In the genomic region with DNA sequence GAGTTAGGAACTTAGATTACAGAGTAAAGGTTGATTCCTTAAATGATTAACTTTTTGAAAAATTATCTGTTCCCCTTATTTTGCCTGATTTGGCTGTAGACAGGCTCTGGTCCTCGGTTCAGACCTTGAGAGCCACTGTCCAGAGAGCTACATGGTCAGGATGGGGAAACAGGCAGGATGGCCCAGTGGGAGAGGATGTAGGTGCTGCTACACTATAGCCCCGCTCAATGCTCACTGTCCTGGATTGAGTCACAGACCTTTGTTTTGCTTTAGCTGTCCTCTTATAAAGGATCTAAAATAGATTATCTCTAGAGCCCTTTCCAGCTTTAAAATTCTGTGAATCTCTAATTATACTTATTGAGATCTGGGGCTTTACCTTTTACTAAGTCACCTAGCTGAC, we compare ENCODE assay signal across 8 cellular contexts. TPM values are rescaled to one million over a fixed set of nuclear protein-coding genes. Genes with fewer than 3 reads are reported as not detected.
DNase-seq lines count a peak whose midpoint lies in the region; ATAC-seq, FAIRE-seq and TF ChIP-seq lines count a peak whose summit lies in the region.

No MANE protein-coding gene starts in this region.

- H3K4me3 ChIP-seq in Karpas-422 (ENCODE audit: low read length), result peak overlapping the region; percentile 89
- H3K4me3 ChIP-seq in coronary artery, result peak overlapping the region; percentile 78

- H4K20me1 ChIP-seq in Karpas-422 (ENCODE audit: insufficient read depth, low read depth, low read length), result no peaks in the 10 kb centered on the region

- H3K9ac ChIP-seq in Karpas-422 (ENCODE audit: low read length), result peak overlapping the region; percentile 81

- H3K4me2 ChIP-seq in Karpas-422 (ENCODE audit: low read depth, low read length, poor library complexity, severe bottlenecking), result peak overlapping the region; percentile 95

- peaks cover 41% of the 10 kb centered on the region for H3K79me2 ChIP-seq in Karpas-422 (ENCODE audit: low read length)

- POLR2A ChIA-PET in naive thymus-derived CD8-positive, alpha-beta T cell (lab: Charles Lee), result interaction anchor here (1.0 to 2.9 kb wide), 4 partner anchors 81 to 1387 kb away, joined by 3 to 54 read pairs (median 19); partner anchors contain the start of genes EPM2A and SHPRH

- no peaks in the 10 kb centered on the region for H3K27me3 Mint-ChIP-seq in naive thymus-derived CD8-positive, alpha-beta T cell

- peaks cover 4% of the 10 kb centered on the region for H3K36me3 ChIP-seq in Karpas-422 (ENCODE audit: insufficient read depth, low read length)

- no peak for TF ChIP-seq CTCF in coronary artery (IDR thresholded peaks at IDR 0.05)

- peak overlapping the region; percentile 90 to 98 (median 94) for H3K4me3 Mint-ChIP-seq in naive thymus-derived CD8-positive, alpha-beta T cell

- no peak for ATAC-seq in naive thymus-derived CD8-positive, alpha-beta T cell
- no peak for ATAC-seq in GM18498 (IDR thresholded peaks at IDR 0.05; ENCODE audit: unreplicated experiment)

- no peak for FAIRE-seq in urothelium cell line (lab: Jason Lieb, UNC)

- H2AFZ ChIP-seq in Karpas-422 (ENCODE audit: low read length), result no peak overlapping the region

- H3K36me3 Mint-ChIP-seq in naive thymus-derived CD8-positive, alpha-beta T cell, result peaks cover 0 to 3% (median 0%) of the 10 kb centered on the region in 3 donors

- H3K9me3 Mint-ChIP-seq in naive thymus-derived CD8-positive, alpha-beta T cell, result no peaks in the 10 kb centered on the region

- peaks cover 31% of the 10 kb centered on the region for H3K4me1 ChIP-seq in Karpas-422 (ENCODE audit: low read length)

- H3K27ac Mint-ChIP-seq in naive thymus-derived CD8-positive, alpha-beta T cell, result peak overlapping the region; percentile 34 to 98 (median 57)

- H3K27me3 ChIP-seq in Karpas-422 (ENCODE audit: low read length), result no peaks in the 10 kb centered on the region

- DNase-seq in ELR (ENCODE audit: low read depth) (peak; percentile 58), Karpas-422 (no peak), coronary artery (ENCODE audit: low spot score) (no peak), urothelium cell line (ENCODE audit: low spot score) (no peak), dedifferentiated amniotic fluid mesenchymal stem cell (ENCODE audit: extremely low spot score) (no peak), UCSD-AML1 (lab: John Stamatoyannopoulos, UW; ENCODE audit: unreplicated experiment) (no peak)
- DNase-seq in naive thymus-derived CD8-positive, alpha-beta T cell, result no peak

- peaks cover 15 to 56% (median 35%) of the 10 kb centered on the region in 4 donors for H3K4me1 Mint-ChIP-seq in naive thymus-derived CD8-positive, alpha-beta T cell

- H3K27ac ChIP-seq in Karpas-422 (ENCODE audit: low read length), result no peak overlapping the region
- peak overlapping the region; percentile 94 to 98 for H3K27ac ChIP-seq in coronary artery

- H3K9me2 ChIP-seq in Karpas-422 (replicated peaks; ENCODE audit: insufficient read depth, low read length), result no peaks in the 10 kb centered on the region

- no peaks in the 10 kb centered on the region for H3K9me3 ChIP-seq in Karpas-422 (ENCODE audit: low read length)

RNA-seq across cellular contexts. Expression of gene FBXO30, which starts 1.3 kb away (rescaled TPM):
- total RNA-seq in Karpas-422 (2014; rRNA removed; shearing (Covaris generic); ENCODE audit: low replicate concordance), result 14.2 and 30.6 TPM in 2 replicates
- total RNA-seq in naive thymus-derived CD8-positive, alpha-beta T cell, result 1 to 10 TPM; 4.9 to 5.1 TPM
- under 1 TPM; 0.23 to 0.90 (median 0.81) TPM for polyA plus RNA-seq in naive thymus-derived CD8-positive, alpha-beta T cell
